In genomic region chr15:39851505-39852082, GRCh38 we compare ENCODE assay signal across 15 cellular contexts.
DNase-seq lines count a peak whose midpoint lies in the region; ATAC-seq, FAIRE-seq and TF ChIP-seq lines count a peak whose summit lies in the region.
"Had no signal": no experiment of that assay in that cellular context is flagged by ENCODE, and none has a peak within 500 bp of the region (broad histone marks: within the 10 kb centered on the region; RNA-seq: fewer than 3 reads in every experiment).

No MANE protein-coding gene starts in this region.

- peak; percentile 9 for FAIRE-seq in HTR-8/SVneo (lab: Jason Lieb, UNC)
- FAIRE-seq: bronchial epithelial cell had no signal

- peaks cover 22% of the 10 kb centered on the region for H3K4me1 Mint-ChIP-seq in osteocyte (ENCODE audit: unreplicated experiment)
- H3K4me1 Mint-ChIP-seq in activated CD4-positive, alpha-beta T cell treated with anti-CD3 and anti-CD28 coated beads, Interleukin-2, amount 10 ng/mL, durations not matched to agents 7 days and 5 days: no peaks in the 10 kb centered on the region
- H3K4me1 Mint-ChIP-seq: naive thymus-derived CD8-positive, alpha-beta T cell had no signal

- TF ChIP-seq CTCF in fibroblast of lung (conservative IDR thresholded peaks at IDR 0.05 in 1 of 2, IDR thresholded peaks at IDR 0.05 in 1 of 2; ENCODE audit: low read depth in 1 of 2, low read length in 2 of 2): no peak
- no peak for TF ChIP-seq CTCF in osteocyte (IDR thresholded peaks at IDR 0.05)

- no peak overlapping the region for H3K4me3 Mint-ChIP-seq in osteocyte (ENCODE audit: unreplicated experiment)
- H3K4me3 Mint-ChIP-seq in activated CD4-positive, alpha-beta T cell treated with anti-CD3 and anti-CD28 coated beads, Interleukin-2, amount 10 ng/mL, durations not matched to agents 7 days and 5 days: no peak overlapping the region
- H3K4me3 Mint-ChIP-seq: naive thymus-derived CD8-positive, alpha-beta T cell had no signal

- H3K4me1 ChIP-seq in fibroblast of lung (ENCODE audit: control insufficient read depth, extremely low read depth, insufficient read depth, low read length): peaks cover 19% of the 10 kb centered on the region

- H3K4me3 ChIP-seq in SK-N-MC (no peak overlapping the region), fibroblast of lung (replicated peaks in 1 of 4; ENCODE audit: control extremely low read depth in 1 of 4, insufficient read depth in 1 of 4, low read depth in 3 of 4, low read length in 4 of 4) (no peak overlapping the region)

- peak overlapping the region; percentile 72 for H3K27ac Mint-ChIP-seq in osteocyte (ENCODE audit: unreplicated experiment)
- H3K27ac Mint-ChIP-seq in activated CD4-positive, alpha-beta T cell treated with anti-CD3 and anti-CD28 coated beads, Interleukin-2, amount 10 ng/mL, durations not matched to agents 7 days and 5 days: no peak overlapping the region
- H3K27ac Mint-ChIP-seq: naive thymus-derived CD8-positive, alpha-beta T cell had no signal

- H4K20me1 ChIP-seq in fibroblast of lung (ENCODE audit: control insufficient read depth, extremely low read depth, insufficient read depth, low read length): no peaks in the 10 kb centered on the region

- CTCF ChIA-PET in activated CD4-positive, alpha-beta T cell treated with anti-CD3 and anti-CD28 coated beads, Interleukin-2, amount 10 ng/mL, durations not matched to agents 7 days and 5 days (lab: Charles Lee): no interaction called here

- H3K27me3 ChIP-seq in fibroblast of lung (ENCODE audit: control insufficient read depth, insufficient read depth, low read length): no peaks in the 10 kb centered on the region

- no peak for ATAC-seq in GM21360 (IDR thresholded peaks at IDR 0.05; ENCODE audit: unreplicated experiment)
- no peak for ATAC-seq in HG03039 (IDR thresholded peaks at IDR 0.05; ENCODE audit: unreplicated experiment)
- ATAC-seq: naive thymus-derived CD8-positive, alpha-beta T cell; right cardiac atrium had no signal

- no peak for DNase-seq in HTR-8/SVneo (ENCODE audit: insufficient read length, low spot score)
- no peak for DNase-seq in SK-N-MC (ENCODE audit: low read depth, low spot score)
- DNase-seq in fibroblast of lung (ENCODE audit: low read depth in 2 of 2): peak; percentile 57 to 71
- no peak for DNase-seq in osteocyte (ENCODE audit: extremely low spot score, unreplicated experiment)
- no peak for DNase-seq in activated CD4-positive, alpha-beta T cell treated with anti-CD3 and anti-CD28 coated beads, Interleukin-2, amount 10 ng/mL, durations not matched to agents 7 days and 5 days
- no peak for DNase-seq in OCI-M2 (lab: John Stamatoyannopoulos, UW; ENCODE audit: unreplicated experiment)
- DNase-seq: activated naive CD4-positive, alpha-beta T cell; DND-41; naive thymus-derived CD8-positive, alpha-beta T cell; right cardiac atrium; stimulated activated CD4-positive, alpha-beta T cell treated with anti-CD3 and anti-CD28 coated beads, Interleukin-4, amount 100 ng/mL, for 24 hours had no signal

- no peaks in the 10 kb centered on the region for H3K9me3 ChIP-seq in SK-N-MC (ENCODE audit: low read depth, low read length)
- H3K9me3 ChIP-seq in fibroblast of lung (ENCODE audit: control insufficient read depth, insufficient read depth, low read depth, low read length): no peaks in the 10 kb centered on the region

- peak overlapping the region; percentile 61 for H3K4me2 ChIP-seq in fibroblast of lung (ENCODE audit: extremely low read depth, insufficient read depth, low read length)

- H3K79me2 ChIP-seq in fibroblast of lung (ENCODE audit: control insufficient read depth, insufficient read depth, low read length): peaks cover 65% of the 10 kb centered on the region

- H3K9ac ChIP-seq in SK-N-MC (ENCODE audit: insufficient read length) (no peak overlapping the region), fibroblast of lung (ENCODE audit: insufficient read depth, low read length) (no peak overlapping the region)

- H3K27ac ChIP-seq in SK-N-MC (0 out of 2 replicates have a peak overlapping the region, but pooled peaks have one; percentile 14), fibroblast of lung (ENCODE audit: insufficient read depth, low read length) (peak overlapping the region; percentile 36)
- H3K27ac ChIP-seq: VCaP had no signal

- no peak overlapping the region for H2AFZ ChIP-seq in fibroblast of lung (ENCODE audit: low read length)

- no peaks in the 10 kb centered on the region for H3K27me3 Mint-ChIP-seq in osteocyte (ENCODE audit: unreplicated experiment)
- peaks cover 39% of the 10 kb centered on the region for H3K27me3 Mint-ChIP-seq in activated CD4-positive, alpha-beta T cell treated with anti-CD3 and anti-CD28 coated beads, Interleukin-2, amount 10 ng/mL, durations not matched to agents 7 days and 5 days

- H3K36me3 Mint-ChIP-seq in osteocyte (ENCODE audit: unreplicated experiment): no peaks in the 10 kb centered on the region
- no peaks in the 10 kb centered on the region for H3K36me3 Mint-ChIP-seq in activated CD4-positive, alpha-beta T cell treated with anti-CD3 and anti-CD28 coated beads, Interleukin-2, amount 10 ng/mL, durations not matched to agents 7 days and 5 days (ENCODE audit: low read depth)
- H3K36me3 Mint-ChIP-seq: naive thymus-derived CD8-positive, alpha-beta T cell had no signal

- no peaks in the 10 kb centered on the region for H3K9me3 Mint-ChIP-seq in osteocyte (ENCODE audit: unreplicated experiment)
- H3K9me3 Mint-ChIP-seq in activated CD4-positive, alpha-beta T cell treated with anti-CD3 and anti-CD28 coated beads, Interleukin-2, amount 10 ng/mL, durations not matched to agents 7 days and 5 days: no peaks in the 10 kb centered on the region
- H3K9me3 Mint-ChIP-seq: naive thymus-derived CD8-positive, alpha-beta T cell had no signal

- POLR2A ChIA-PET in activated CD4-positive, alpha-beta T cell treated with anti-CD3 and anti-CD28 coated beads, Interleukin-2, amount 10 ng/mL, durations not matched to agents 7 days and 5 days (lab: Charles Lee): no interaction called here

- H3K36me3 ChIP-seq in SK-N-MC (ENCODE audit: insufficient read depth, low read length): no peaks in the 10 kb centered on the region
- no peaks in the 10 kb centered on the region for H3K36me3 ChIP-seq in fibroblast of lung (ENCODE audit: control insufficient read depth, insufficient read depth, low read length)

Comparison
In these comparisons a context has a peak if more than half of its experiments do, and no peak if none do; other contexts are left out.
1. DNase-seq: peak in fibroblast of lung (2 of 2); none in HTR-8/SVneo (single experiment), SK-N-MC (single experiment), osteocyte (single experiment), activated CD4-positive, alpha-beta T cell treated with anti-CD3 and anti-CD28 coated beads, Interleukin-2, amount 10 ng/mL, durations not matched to agents 7 days and 5 days (single experiment) and OCI-M2 (single experiment).